In genomic region chr15:42581272-42581730, GRCh38 we compare ENCODE assay signal across 8 cellular contexts. TPM values are rescaled to one million over a fixed set of nuclear protein-coding genes. Genes with fewer than 3 reads are reported as not detected.
A peak's percentile ranks its signal among the peaks of the same experiment; 100 is the strongest.
DNase-seq lines count a peak whose midpoint lies in the region; ATAC-seq, FAIRE-seq and TF ChIP-seq lines count a peak whose summit lies in the region.

No MANE protein-coding gene starts in this region.

- H3K36me3 ChIP-seq in kidney (ENCODE audit: control insufficient read depth in 1 of 2, insufficient read depth in 2 of 2, low read length in 2 of 2) = no peaks in the 10 kb centered on the region

- FAIRE-seq in GM12892 (lab: Jason Lieb, UNC) (peak; percentile 93), kidney (lab: Jason Lieb, UNC) (no peak)

- no peak for TF ChIP-seq POLR2A in GM12892 (IDR thresholded peaks at IDR 0.05; ENCODE audit: low read depth, low read length)

- intact Hi-C loops in kidney (cut with DNase I) = no loop called here

- peak overlapping the region; percentile 51 to 65 for H3K4me3 ChIP-seq in kidney (ENCODE audit: low read length in 2 of 2)

- peak; percentile 77 for ATAC-seq in HG02840 (IDR thresholded peaks at IDR 0.05; ENCODE audit: low FRiP score, unreplicated experiment)
- ATAC-seq in activated CD4-positive, CD25-positive, alpha-beta regulatory T cell treated with anti-CD3 and anti-CD28 coated beads, Interleukin-2, amount 50 U/mL, for 24 hours = peak; percentile 95 to 97

- H3K27ac ChIP-seq in kidney (ENCODE audit: low read depth in 2 of 2, low read length in 2 of 2) = no peak overlapping the region

- DNase-seq in GM12892 (ENCODE audit: insufficient read length) = peak; percentile 71
- DNase-seq in NCI-H2107 treated with DMSO at 0.1 percent for 48 hours (lab: John Stamatoyannopoulos, UW; ENCODE audit: unreplicated experiment) = peak; percentile 41
- peak; percentile 74 for DNase-seq in central memory CD4-positive, alpha-beta T cell
- DNase-seq in kidney = peak; percentile 95
- peak; percentile 68 for DNase-seq in stimulated activated CD4-positive, alpha-beta T cell treated with anti-CD3 and anti-CD28 coated beads, Interleukin-12 subunit alpha, Interleukin-12 subunit beta, amount 100 ng/mL, for 4 hours
- DNase-seq in COLO829 (ENCODE audit: low spot score) = no peak

- peaks cover 4 to 5% of the 10 kb centered on the region in 2 donors for H3K4me1 ChIP-seq in kidney (ENCODE audit: control insufficient read depth in 1 of 2, insufficient read depth in 1 of 2, low read depth in 1 of 2, low read length in 2 of 2)

- H3K9me3 ChIP-seq in kidney (ENCODE audit: control insufficient read depth in 1 of 2, low read length in 2 of 2) = no peaks in the 10 kb centered on the region

- H3K9ac ChIP-seq in kidney (ENCODE audit: low read length in 2 of 2) = peak overlapping the region; percentile 13 to 20

- TF ChIP-seq CTCF in kidney (IDR thresholded peaks at IDR 0.05; ENCODE audit: borderline replicate concordance, extremely low read depth, insufficient read depth) = no peak

RNA-seq across cellular contexts. Expression of gene STARD9, which starts 5.9 kb away (rescaled TPM):
- 7.4 TPM for polyA plus RNA-seq in GM12892 (2012; ENCODE audit: missing spikeins)
- total RNA-seq in kidney = 7.2 TPM
- 1.1 TPM for polyA plus RNA-seq in kidney (ENCODE audit: insufficient read depth, low read depth, low replicate concordance)

RNA-seq across cellular contexts. Expression of gene HAUS2, which starts 32.7 kb away (rescaled TPM):
- 24.4 TPM for polyA plus RNA-seq in GM12892 (2012; ENCODE audit: missing spikeins)
- total RNA-seq in kidney = 17.4 TPM
- polyA plus RNA-seq in kidney (ENCODE audit: insufficient read depth, low read depth, low replicate concordance) = 6.6 TPM

RNA-seq across cellular contexts. Expression of gene LRRC57, which starts 32.7 kb away (rescaled TPM):
- 10.6 TPM for polyA plus RNA-seq in GM12892 (2012; ENCODE audit: missing spikeins)
- 21.1 TPM for total RNA-seq in kidney
- 8.6 TPM for polyA plus RNA-seq in kidney (ENCODE audit: insufficient read depth, low read depth, low replicate concordance)
